Comparison of ENCODE assay signal across 19 cellular contexts in genomic region chr17:28920191-28920590, GRCh38. TPM values are rescaled to one million over a fixed set of nuclear protein-coding genes. Genes with fewer than 3 reads are reported as not detected.
DNase-seq lines count a peak whose midpoint lies in the region; ATAC-seq lines count a peak whose summit lies in the region.
"Had no signal": no experiment of that assay in that cellular context is flagged by ENCODE, and none has a peak within 500 bp of the region (broad histone marks: within the 10 kb centered on the region; RNA-seq: fewer than 3 reads in every experiment).

No MANE protein-coding gene starts in this region.

- H3K4me1 Mint-ChIP-seq in T-helper 1 cell treated with Interleukin-12 subunit alpha and Interleukin-12 subunit beta and Interleukin-4 antibody, amounts not matched to agents 30 μg/mL and 1 μg/mL, for 36 hours (ENCODE audit: low read depth), result peaks cover 22% of the 10 kb centered on the region
- peaks cover 9 to 35% (median 26%) of the 10 kb centered on the region in 4 donors for H3K4me1 Mint-ChIP-seq in CD4-positive, CD25-positive, alpha-beta regulatory T cell
- H3K4me1 Mint-ChIP-seq in activated T-helper 17 cell treated with anti-CD3 and anti-CD28 coated beads, Interleukin-2, amount 50 U/mL, for 72 hours, result peaks cover 19% of the 10 kb centered on the region
- H3K4me1 Mint-ChIP-seq in naive thymus-derived CD8-positive, alpha-beta T cell, result peaks cover 3 to 25% (median 15%) of the 10 kb centered on the region in 4 donors

- POLR2A ChIA-PET in naive thymus-derived CD8-positive, alpha-beta T cell (lab: Charles Lee), result no interaction called here

- no peaks in the 10 kb centered on the region for H3K9me3 ChIP-seq in CD4-positive, CD25-positive, alpha-beta regulatory T cell (ENCODE audit: control insufficient read depth in 2 of 2, low read length in 2 of 2)
- H3K9me3 ChIP-seq: BLaER1, HAP-1 had no signal

- H3K4me3 ChIP-seq in CD4-positive, CD25-positive, alpha-beta regulatory T cell (ENCODE audit: low read depth, low read length), result no peak overlapping the region
- H3K4me3 ChIP-seq: BLaER1, HAP-1 had no signal

- no peaks in the 10 kb centered on the region for H3K9me3 Mint-ChIP-seq in T-helper 1 cell treated with Interleukin-12 subunit alpha and Interleukin-12 subunit beta and Interleukin-4 antibody, amounts not matched to agents 30 μg/mL and 1 μg/mL, for 36 hours
- H3K9me3 Mint-ChIP-seq in CD4-positive, CD25-positive, alpha-beta regulatory T cell, result no peaks in the 10 kb centered on the region
- no peaks in the 10 kb centered on the region for H3K9me3 Mint-ChIP-seq in activated T-helper 17 cell treated with anti-CD3 and anti-CD28 coated beads, Interleukin-2, amount 50 U/mL, for 72 hours
- H3K9me3 Mint-ChIP-seq in naive thymus-derived CD8-positive, alpha-beta T cell, result no peaks in the 10 kb centered on the region

- no peak for ATAC-seq in CD4-positive, CD25-positive, alpha-beta regulatory T cell (ENCODE audit: low read depth in 2 of 2)
- no peak for ATAC-seq in activated T-helper 17 cell treated with anti-CD3 and anti-CD28 coated beads, Interleukin-2, amount 50 U/mL, for 72 hours (replicated peaks)
- ATAC-seq in naive thymus-derived CD8-positive, alpha-beta T cell, result no peak
- ATAC-seq in HG03095 (IDR thresholded peaks at IDR 0.05; ENCODE audit: unreplicated experiment), result no peak

- H3K27ac ChIP-seq in CD4-positive, CD25-positive, alpha-beta regulatory T cell (ENCODE audit: insufficient read depth, low read length, poor library complexity, severe bottlenecking), result no peak overlapping the region
- H3K27ac ChIP-seq: BLaER1 had no signal

- no peak overlapping the region for H3K4me3 Mint-ChIP-seq in T-helper 1 cell treated with Interleukin-12 subunit alpha and Interleukin-12 subunit beta and Interleukin-4 antibody, amounts not matched to agents 30 μg/mL and 1 μg/mL, for 36 hours
- H3K4me3 Mint-ChIP-seq in CD4-positive, CD25-positive, alpha-beta regulatory T cell, result no peak overlapping the region
- no peak overlapping the region for H3K4me3 Mint-ChIP-seq in activated T-helper 17 cell treated with anti-CD3 and anti-CD28 coated beads, Interleukin-2, amount 50 U/mL, for 72 hours
- H3K4me3 Mint-ChIP-seq in naive thymus-derived CD8-positive, alpha-beta T cell, result no peak overlapping the region

- peaks cover 90% of the 10 kb centered on the region for H3K36me3 ChIP-seq in CD4-positive, CD25-positive, alpha-beta regulatory T cell (ENCODE audit: control insufficient read depth, insufficient read depth, low read length)

- H3K27me3 ChIP-seq in CD4-positive, CD25-positive, alpha-beta regulatory T cell (ENCODE audit: control insufficient read depth, insufficient read depth, low read length), result no peaks in the 10 kb centered on the region
- H3K27me3 ChIP-seq: BLaER1 had no signal

- peaks cover 66% of the 10 kb centered on the region for H3K36me3 Mint-ChIP-seq in T-helper 1 cell treated with Interleukin-12 subunit alpha and Interleukin-12 subunit beta and Interleukin-4 antibody, amounts not matched to agents 30 μg/mL and 1 μg/mL, for 36 hours (ENCODE audit: low read depth)
- peaks cover 64% of the 10 kb centered on the region for H3K36me3 Mint-ChIP-seq in CD4-positive, CD25-positive, alpha-beta regulatory T cell
- H3K36me3 Mint-ChIP-seq in activated T-helper 17 cell treated with anti-CD3 and anti-CD28 coated beads, Interleukin-2, amount 50 U/mL, for 72 hours (ENCODE audit: low read depth), result peaks cover 100% of the 10 kb centered on the region
- peaks cover 3 to 96% (median 20%) of the 10 kb centered on the region in 3 donors for H3K36me3 Mint-ChIP-seq in naive thymus-derived CD8-positive, alpha-beta T cell

- DNase-seq in T-helper 1 cell (no peak), NCI-H446 treated with DMSO at 0.1 percent for 48 hours (lab: John Stamatoyannopoulos, UW) (no peak)
- DNase-seq in CD4-positive, CD25-positive, alpha-beta regulatory T cell, result no peak
- no peak for DNase-seq in naive thymus-derived CD8-positive, alpha-beta T cell
- DNase-seq in effector CD8-positive, alpha-beta T cell (lab: John Stamatoyannopoulos, UW), result no peak
- DNase-seq: 8988T, Calu3, IMR-90, Kasumi-1, NCI-H1105 treated with DMSO at 0.1 percent for 48 hours, NCI-H187 treated with DMSO at 0.1 percent for 48 hours, NCI-H2171 treated with DMSO at 0.1 percent for 48 hours, NCI-H510A, NCI-H82 had no signal

- peak overlapping the region; percentile 10 for H3K27ac Mint-ChIP-seq in T-helper 1 cell treated with Interleukin-12 subunit alpha and Interleukin-12 subunit beta and Interleukin-4 antibody, amounts not matched to agents 30 μg/mL and 1 μg/mL, for 36 hours
- peak overlapping the region; percentile 23 to 92 (median 46) for H3K27ac Mint-ChIP-seq in CD4-positive, CD25-positive, alpha-beta regulatory T cell
- peak overlapping the region; percentile 71 for H3K27ac Mint-ChIP-seq in activated T-helper 17 cell treated with anti-CD3 and anti-CD28 coated beads, Interleukin-2, amount 50 U/mL, for 72 hours
- H3K27ac Mint-ChIP-seq in naive thymus-derived CD8-positive, alpha-beta T cell, result peak overlapping the region in 9 of 10 donors; percentile 11 to 76 (median 47)

- H3K4me1 ChIP-seq in CD4-positive, CD25-positive, alpha-beta regulatory T cell (ENCODE audit: control insufficient read depth, insufficient read depth, low read length, poor library complexity, severe bottlenecking), result peaks cover 12% of the 10 kb centered on the region
- H3K4me1 ChIP-seq: HAP-1 had no signal

- H3K27me3 Mint-ChIP-seq in T-helper 1 cell treated with Interleukin-12 subunit alpha and Interleukin-12 subunit beta and Interleukin-4 antibody, amounts not matched to agents 30 μg/mL and 1 μg/mL, for 36 hours (ENCODE audit: low read depth), result no peaks in the 10 kb centered on the region
- no peaks in the 10 kb centered on the region for H3K27me3 Mint-ChIP-seq in CD4-positive, CD25-positive, alpha-beta regulatory T cell
- no peaks in the 10 kb centered on the region for H3K27me3 Mint-ChIP-seq in activated T-helper 17 cell treated with anti-CD3 and anti-CD28 coated beads, Interleukin-2, amount 50 U/mL, for 72 hours
- H3K27me3 Mint-ChIP-seq in naive thymus-derived CD8-positive, alpha-beta T cell, result no peaks in the 10 kb centered on the region

RNA-seq across cellular contexts. Expression of gene DHRS13, which starts 17.3 kb away (rescaled TPM):
- 21.1 TPM for total RNA-seq in CD4-positive, CD25-positive, alpha-beta regulatory T cell
- polyA plus RNA-seq in CD4-positive, CD25-positive, alpha-beta regulatory T cell, result 10 to 100 TPM; 15.0 to 21.1 (median 17.7) TPM
- 10 to 100 TPM; 24.9 to 82.1 TPM for total RNA-seq in activated T-helper 17 cell treated with anti-CD3 and anti-CD28 coated beads, Interleukin-2, amount 50 U/mL, for 72 hours
- total RNA-seq in naive thymus-derived CD8-positive, alpha-beta T cell, result 10 to 100 TPM; 46.1 to 47.3 TPM
- polyA plus RNA-seq in naive thymus-derived CD8-positive, alpha-beta T cell, result 10 to 100 TPM; 17.1 to 22.8 (median 19.4) TPM

RNA-seq across cellular contexts. Expression of gene FLOT2, which starts 22.7 kb away (rescaled TPM):
- total RNA-seq in CD4-positive, CD25-positive, alpha-beta regulatory T cell, result 167 TPM
- polyA plus RNA-seq in CD4-positive, CD25-positive, alpha-beta regulatory T cell, result 100 to 1,000 TPM; 268 to 345 (median 303) TPM
- 100 to 1,000 TPM in 1 of 2 donors, 10 to 100 TPM in 1; 85.8 to 113 TPM for total RNA-seq in activated T-helper 17 cell treated with anti-CD3 and anti-CD28 coated beads, Interleukin-2, amount 50 U/mL, for 72 hours
- 100 to 1,000 TPM; 206 to 213 TPM for total RNA-seq in naive thymus-derived CD8-positive, alpha-beta T cell
- 100 to 1,000 TPM; 230 to 253 (median 237) TPM for polyA plus RNA-seq in naive thymus-derived CD8-positive, alpha-beta T cell

RNA-seq across cellular contexts. Expression of gene PHF12, which starts 31.1 kb away (rescaled TPM):
- 200 TPM for total RNA-seq in CD4-positive, CD25-positive, alpha-beta regulatory T cell
- 1 to 10 TPM; 5.4 to 8.4 (median 5.8) TPM for polyA plus RNA-seq in CD4-positive, CD25-positive, alpha-beta regulatory T cell
- total RNA-seq in activated T-helper 17 cell treated with anti-CD3 and anti-CD28 coated beads, Interleukin-2, amount 50 U/mL, for 72 hours, result 10 to 100 TPM; 56.9 to 60.2 TPM
- total RNA-seq in naive thymus-derived CD8-positive, alpha-beta T cell, result 100 to 1,000 TPM; 117 to 124 TPM
- 10 to 100 TPM in 1 of 3 donors, 1 to 10 TPM in 2; 5.2 to 12.0 (median 6.2) TPM for polyA plus RNA-seq in naive thymus-derived CD8-positive, alpha-beta T cell

Comparison
In these comparisons a context has a peak if more than half of its experiments do, and no peak if none do; other contexts are left out.
1. H3K27ac Mint-ChIP-seq: peak in every context shown above with its lines; median percentile 71 in activated T-helper 17 cell treated with anti-CD3 and anti-CD28 coated beads, Interleukin-2, amount 50 U/mL, for 72 hours; 47 in naive thymus-derived CD8-positive, alpha-beta T cell; 46 in CD4-positive, CD25-positive, alpha-beta regulatory T cell; 10 in T-helper 1 cell treated with Interleukin-12 subunit alpha and Interleukin-12 subunit beta and Interleukin-4 antibody, amounts not matched to agents 30 μg/mL and 1 μg/mL, for 36 hours.